21 cellular contexts compared by ENCODE assay signal in genomic region chr5:14528926-14529325, GRCh38. TPM values are rescaled to one million over a fixed set of nuclear protein-coding genes. Genes with fewer than 3 reads are reported as not detected.
DNase-seq lines count a peak whose midpoint lies in the region; ATAC-seq and TF ChIP-seq lines count a peak whose summit lies in the region.
"Had no signal": no experiment of that assay in that cellular context is flagged by ENCODE, and none has a peak within 500 bp of the region (broad histone marks: within the 10 kb centered on the region; RNA-seq: fewer than 3 reads in every experiment).

No MANE protein-coding gene starts in this region.

- DNase-seq in DMS153 (lab: John Stamatoyannopoulos, UW) (peak; percentile 65), DMS153 treated with DMSO at 0.1 percent for 48 hours (lab: John Stamatoyannopoulos, UW; ENCODE audit: unreplicated experiment) (no peak), HT-29 (ENCODE audit: low spot score) (peak; percentile 11), prostate gland (ENCODE audit: low spot score) (peak; percentile 42), aorta (no peak)
- DNase-seq: 8988T, ACHN, BE2C, Calu3, GM23248, H7, IMR-90, KG1, MM.1S, NCI-H2081, NCI-H2171, PC-9, SJCRH30 had no signal

- H3K27me3 ChIP-seq in prostate gland (replicated peaks; ENCODE audit: insufficient read depth) (no peaks in the 10 kb centered on the region), aorta (ENCODE audit: control insufficient read depth in 1 of 2, insufficient read depth in 2 of 2, low read length in 1 of 2) (no peaks in the 10 kb centered on the region)
- H3K27me3 ChIP-seq: BE2C, SJCRH30 had no signal

- ATAC-seq in HG02642 (IDR thresholded peaks at IDR 0.05; ENCODE audit: poor library complexity, unreplicated experiment) (no peak), aorta (ENCODE audit: low FRiP score) (no peak)
- ATAC-seq: Right ventricle myocardium inferior had no signal

- no peak overlapping the region for H3K4me3 ChIP-seq in prostate gland
- H3K4me3 ChIP-seq in aorta (ENCODE audit: low read length in 2 of 2): no peak overlapping the region
- H3K4me3 ChIP-seq: GM23248, PC-9, SJCRH30 had no signal

- TF ChIP-seq POLR2A in prostate gland (IDR thresholded peaks at IDR 0.05): no peak

- intact Hi-C loops in prostate gland (cut with DNase I): no loop called here
- intact Hi-C loops in aorta (cut with DNase I): no loop called here

- no peaks in the 10 kb centered on the region for H3K36me3 ChIP-seq in prostate gland
- no peaks in the 10 kb centered on the region for H3K36me3 ChIP-seq in aorta (ENCODE audit: control insufficient read depth in 1 of 2, insufficient read depth in 2 of 2, low read length in 1 of 2)
- H3K36me3 ChIP-seq: BE2C, SJCRH30 had no signal

- WGBS in prostate gland: 21% methylated on average over 1 of the region's 1 CpG
- 29 to 32% methylated on average over 1 of the region's 1 CpG for WGBS in aorta, 2 donors

- no peaks in the 10 kb centered on the region for H3K9me3 ChIP-seq in prostate gland
- H3K9me3 ChIP-seq in aorta (ENCODE audit: control insufficient read depth, low read length): no peaks in the 10 kb centered on the region
- H3K9me3 ChIP-seq: BE2C, SJCRH30 had no signal

- H3K4me1 ChIP-seq in prostate gland (replicated peaks) (no peaks in the 10 kb centered on the region), aorta (ENCODE audit: control insufficient read depth in 1 of 2, insufficient read depth in 2 of 2, low read length in 2 of 2) (no peaks in the 10 kb centered on the region)
- H3K4me1 ChIP-seq: SJCRH30 had no signal

- TF ChIP-seq CTCF in VCaP (conservative IDR thresholded peaks at IDR 0.05): no peak
- TF ChIP-seq CTCF in prostate gland (IDR thresholded peaks at IDR 0.05): no peak

- H3K27ac ChIP-seq in VCaP (peak overlapping the region; percentile 95), prostate gland (peak overlapping the region in 1 of 2 donors; percentile 41), aorta (ENCODE audit: low read depth in 1 of 2, low read length in 2 of 2) (no peak overlapping the region)
- H3K27ac ChIP-seq: GM23248, PC-9, SJCRH30 had no signal

RNA-seq across cellular contexts. Expression of gene OTULINL, which starts 52.7 kb away (rescaled TPM):
- total RNA-seq in HT-29 (2014; rRNA removed; shearing (Covaris generic)): 7.5 and 8.6 TPM in 2 replicates
- total RNA-seq in prostate gland: 10 to 100 TPM; 12.4 to 20.6 TPM
- total RNA-seq in aorta: 10 to 100 TPM in 1 of 2 donors, 1 to 10 TPM in 1; 7.6 to 17.6 TPM
- 1 to 10 TPM in 1 of 2 donors, under 1 TPM in 1; 0.69 to 3.5 TPM for polyA plus RNA-seq in aorta

Comparison
In these comparisons a context has a peak if more than half of its experiments do, and no peak if none do; other contexts are left out.
1. DNase-seq: peak in DMS153 (single experiment), HT-29 (single experiment) and prostate gland (single experiment); none in DMS153 treated with DMSO at 0.1 percent for 48 hours (single experiment) and aorta (0 of 2).